In genomic region chr3:48268381-48268935, GRCh38 we compare ENCODE assay signal across 8 cellular contexts. TPM values are rescaled to one million over a fixed set of nuclear protein-coding genes. Genes with fewer than 3 reads are reported as not detected.
DNase-seq lines count a peak whose midpoint lies in the region; ATAC-seq, FAIRE-seq and TF ChIP-seq lines count a peak whose summit lies in the region.

No MANE protein-coding gene starts in this region.

- no peak for TF ChIP-seq POLR2A in spleen (IDR thresholded peaks at IDR 0.05)
- no peak for TF ChIP-seq POLR2A in body of pancreas (IDR thresholded peaks at IDR 0.05)

- TF ChIP-seq CTCF in spleen (IDR thresholded peaks at IDR 0.05 in 8 of 11, conservative IDR thresholded peaks at IDR 0.05 in 3 of 11) (no peak), body of pancreas (IDR thresholded peaks at IDR 0.05) (no peak), osteoblast (IDR thresholded peaks at IDR 0.05; ENCODE audit: extremely low read depth, low read depth, low read length) (no peak), kidney (IDR thresholded peaks at IDR 0.05; ENCODE audit: borderline replicate concordance, extremely low read depth, insufficient read depth) (no peak)

- peaks cover 13% of the 10 kb centered on the region for H3K36me3 Mint-ChIP-seq in central memory CD8-positive, alpha-beta T cell (ENCODE audit: insufficient read depth)

- peaks cover 20% of the 10 kb centered on the region for H3K4me1 Mint-ChIP-seq in central memory CD8-positive, alpha-beta T cell

- H3K27ac ChIP-seq in spleen (peak overlapping the region in 6 of 8 donors; percentile 28 to 55 (median 46)), body of pancreas (no peak overlapping the region), osteoblast (ENCODE audit: low read depth, low read length) (no peak overlapping the region), kidney (ENCODE audit: low read depth in 2 of 2, low read length in 2 of 2) (no peak overlapping the region)

- H3K79me2 ChIP-seq in osteoblast (ENCODE audit: insufficient read depth, low read length) = no peaks in the 10 kb centered on the region

- H3K4me3 ChIP-seq in spleen (peak overlapping the region in 1 of 8 donors; percentile 11), body of pancreas (no peak overlapping the region), osteoblast (ENCODE audit: insufficient read depth, low read length) (no peak overlapping the region), kidney (ENCODE audit: low read length in 2 of 2) (no peak overlapping the region)

- H3K36me3 ChIP-seq in spleen = peaks cover 0 to 83% (median 40%) of the 10 kb centered on the region in 6 donors
- peaks cover 0 to 3% of the 10 kb centered on the region in 2 donors for H3K36me3 ChIP-seq in body of pancreas (replicated peaks in 1 of 2; ENCODE audit: insufficient read depth in 1 of 2, low read depth in 2 of 2)
- H3K36me3 ChIP-seq in osteoblast (ENCODE audit: insufficient read depth, low read length) = no peaks in the 10 kb centered on the region
- peaks cover 5 to 15% of the 10 kb centered on the region in 2 donors for H3K36me3 ChIP-seq in kidney (ENCODE audit: control insufficient read depth in 1 of 2, insufficient read depth in 2 of 2, low read length in 2 of 2)

- no peak overlapping the region for H3K4me2 ChIP-seq in osteoblast (ENCODE audit: insufficient read depth, low read length)

- H3K9me3 Mint-ChIP-seq in central memory CD8-positive, alpha-beta T cell = no peaks in the 10 kb centered on the region

- no peaks in the 10 kb centered on the region for H3K27me3 Mint-ChIP-seq in central memory CD8-positive, alpha-beta T cell

- H3K9me3 ChIP-seq in spleen (peaks cover 0 to 5% (median 0%) of the 10 kb centered on the region in 8 donors), body of pancreas (no peaks in the 10 kb centered on the region), osteoblast (ENCODE audit: low read depth, low read length) (no peaks in the 10 kb centered on the region), kidney (ENCODE audit: control insufficient read depth in 1 of 2, low read length in 2 of 2) (no peaks in the 10 kb centered on the region)

- H3K27ac Mint-ChIP-seq in central memory CD8-positive, alpha-beta T cell (ENCODE audit: low read depth) = peak overlapping the region; percentile 92

- H3K4me1 ChIP-seq in spleen (peaks cover 0 to 25% (median 11%) of the 10 kb centered on the region in 6 donors), body of pancreas (peaks cover 12% of the 10 kb centered on the region), osteoblast (ENCODE audit: insufficient read depth, low read length) (no peaks in the 10 kb centered on the region), kidney (ENCODE audit: control insufficient read depth in 1 of 2, insufficient read depth in 1 of 2, low read depth in 1 of 2, low read length in 2 of 2) (no peaks in the 10 kb centered on the region)

- no peaks in the 10 kb centered on the region for H3K27me3 ChIP-seq in spleen (replicated peaks in 1 of 7)
- H3K27me3 ChIP-seq in body of pancreas = no peaks in the 10 kb centered on the region
- peaks cover 3% of the 10 kb centered on the region for H3K27me3 ChIP-seq in osteoblast (ENCODE audit: insufficient read depth, low read length)

- 66 to 80% (median 73%) methylated on average over 13 of the region's 13 CpGs for WGBS in spleen, 5 donors
- WGBS in body of pancreas, 2 donors = 82 to 86% methylated on average over 13 of the region's 13 CpGs

- DNase-seq in activated CD4-positive, CD25-positive, alpha-beta regulatory T cell treated with anti-CD3 and anti-CD28 coated beads, Interleukin-2, amount 50 U/mL, for 16 hours (ENCODE audit: low read depth, low spot score) = peak; percentile 70
- DNase-seq in central memory CD8-positive, alpha-beta T cell (ENCODE audit: low spot score in 2 of 2) = peak; percentile 26 to 64
- DNase-seq in spleen (no peak), body of pancreas (no peak), NCI-H2171 treated with DMSO at 0.1 percent for 48 hours (lab: John Stamatoyannopoulos, UW) (no peak), osteoblast (ENCODE audit: insufficient read length, low spot score, missing footprints) (no peak), kidney (no peak)

- intact Hi-C loops in spleen (cut with DNase I; ENCODE audit: low total_unique reads) (no loop called here), body of pancreas (cut with DNase I) (no loop called here), kidney (cut with DNase I) (no loop called here)

- H4K20me1 ChIP-seq in osteoblast (ENCODE audit: insufficient read depth, low read length) = no peaks in the 10 kb centered on the region

- peak overlapping the region; percentile 54 for H3K4me3 Mint-ChIP-seq in central memory CD8-positive, alpha-beta T cell

- no peak for FAIRE-seq in kidney (lab: Jason Lieb, UNC)

- no peak overlapping the region for H2AFZ ChIP-seq in osteoblast (ENCODE audit: low read length)

- no peak overlapping the region for H3K9ac ChIP-seq in kidney (ENCODE audit: low read length in 2 of 2)

- ATAC-seq in GM18868 (IDR thresholded peaks at IDR 0.05; ENCODE audit: unreplicated experiment) = peak; percentile 60
- ATAC-seq in central memory CD8-positive, alpha-beta T cell (replicated peaks; ENCODE audit: extremely low read depth, poor library complexity, severe bottlenecking) = peak; percentile 99
- no peak for ATAC-seq in body of pancreas

RNA-seq across cellular contexts. Expression of gene ZNF589, which starts 27.6 kb away (rescaled TPM):
- 10 to 100 TPM; 20.1 to 56.5 (median 46.0) TPM for total RNA-seq in spleen
- 10 to 100 TPM; 14.4 to 36.8 (median 24.5) TPM for polyA plus RNA-seq in spleen
- 10 to 100 TPM in 1 of 2 donors, 1 to 10 TPM in 1; 8.6 to 40.9 TPM for total RNA-seq in body of pancreas
- 4.7 and 5.0 TPM in 2 replicates for total RNA-seq in osteoblast
- 13.3 TPM for total RNA-seq in kidney
- polyA plus RNA-seq in kidney (ENCODE audit: insufficient read depth, low read depth, low replicate concordance) = 6.5 TPM

RNA-seq across cellular contexts. Expression of gene NME6, which starts 32.7 kb away (rescaled TPM):
- total RNA-seq in spleen (10 to 100 TPM; 23.5 to 46.4 (median 29.3) TPM), body of pancreas (10 to 100 TPM; 22.1 to 33.9 TPM), osteoblast (19.5 and 23.3 TPM in 2 replicates), kidney (32.9 TPM)
- polyA plus RNA-seq in spleen (10 to 100 TPM; 13.0 to 16.4 (median 15.0) TPM), kidney (ENCODE audit: insufficient read depth, low read depth, low replicate concordance) (19.9 TPM)

RNA-seq across cellular contexts. Expression of gene CAMP, which starts 45.2 kb away (rescaled TPM):
- total RNA-seq in spleen (10 to 100 TPM in 3 of 7 donors, 1 to 10 TPM in 4; 1.5 to 98.9 (median 7.3) TPM), body of pancreas (not detected), osteoblast (not detected in 2 replicates), kidney (not detected)
- polyA plus RNA-seq in spleen (10 to 100 TPM; 14.1 to 26.1 (median 25.2) TPM), kidney (ENCODE audit: insufficient read depth, low read depth, low replicate concordance) (not detected)

Comparison
In these comparisons a context has a peak if more than half of its experiments do, and no peak if none do; other contexts are left out.
1. DNase-seq: peak in activated CD4-positive, CD25-positive, alpha-beta regulatory T cell treated with anti-CD3 and anti-CD28 coated beads, Interleukin-2, amount 50 U/mL, for 16 hours (single experiment) and central memory CD8-positive, alpha-beta T cell (2 of 2); none in spleen (single experiment), body of pancreas (0 of 4), NCI-H2171 treated with DMSO at 0.1 percent for 48 hours (single experiment), osteoblast (single experiment) and kidney (single experiment).
2. H3K27ac ChIP-seq: peak in spleen (6 of 8); none in body of pancreas (0 of 4), osteoblast (single experiment) and kidney (0 of 2).